Comparison of ENCODE assay signal across 20 cellular contexts in genomic region chr16:89185062-89185751, GRCh38. TPM values are rescaled to one million over a fixed set of nuclear protein-coding genes. Genes with fewer than 3 reads are reported as not detected.
DNase-seq lines count a peak whose midpoint lies in the region; ATAC-seq, FAIRE-seq and TF ChIP-seq lines count a peak whose summit lies in the region.
"Had no signal": no experiment of that assay in that cellular context is flagged by ENCODE, and none has a peak within 500 bp of the region (broad histone marks: within the 10 kb centered on the region; RNA-seq: fewer than 3 reads in every experiment).

No MANE protein-coding gene starts in this region.

- H3K36me3 ChIP-seq in BE2C (no peaks in the 10 kb centered on the region), kidney (ENCODE audit: control insufficient read depth in 1 of 2, insufficient read depth in 2 of 2, low read length in 2 of 2) (no peaks in the 10 kb centered on the region)
- H3K36me3 ChIP-seq: BLaER1 treated with 17β-estradiol and CSF1 and Interleukin-3, amounts not matched to agents 10 nM and 100 nM had no signal

- no peaks in the 10 kb centered on the region for H3K36me3 Mint-ChIP-seq in CD4-positive, alpha-beta T cell (ENCODE audit: low read depth)
- no peaks in the 10 kb centered on the region for H3K36me3 Mint-ChIP-seq in T-helper 2 cell treated with Interferon-gamma antibody and Interleukin-4, amounts not matched to agents 5 μg/mL and 100 μg/mL, for 36 hours (ENCODE audit: low read depth)

- TF ChIP-seq CTCF in BE2C (IDR thresholded peaks at IDR 0.05; ENCODE audit: low read depth, low read length) = no peak
- no peak for TF ChIP-seq CTCF in CD4-positive, alpha-beta T cell (IDR thresholded peaks at IDR 0.05)
- TF ChIP-seq CTCF in kidney (IDR thresholded peaks at IDR 0.05; ENCODE audit: borderline replicate concordance, extremely low read depth, insufficient read depth) = no peak

- H3K9me3 Mint-ChIP-seq in CD4-positive, alpha-beta T cell = no peaks in the 10 kb centered on the region
- H3K9me3 Mint-ChIP-seq in T-helper 2 cell treated with Interferon-gamma antibody and Interleukin-4, amounts not matched to agents 5 μg/mL and 100 μg/mL, for 36 hours = no peaks in the 10 kb centered on the region
- H3K9me3 Mint-ChIP-seq: stimulated activated naive CD8-positive, alpha-beta T cell treated with anti-CD3 and anti-CD28 coated beads, Interleukin-15, Interleukin-2, amounts not matched to agents 100 ng/mL and 50 ng/mL, for 24 hours had no signal

- H3K4me3 ChIP-seq in BE2C (ENCODE audit: low read depth, low read length) (no peak overlapping the region), kidney (ENCODE audit: low read length in 2 of 2) (no peak overlapping the region)
- H3K4me3 ChIP-seq: BLaER1 treated with 17β-estradiol and CSF1 and Interleukin-3, amounts not matched to agents 10 nM and 100 nM; SK-N-MC; skin epidermis had no signal

- H3K27ac Mint-ChIP-seq in CD4-positive, alpha-beta T cell = peak overlapping the region; percentile 53
- H3K27ac Mint-ChIP-seq in T-helper 2 cell treated with Interferon-gamma antibody and Interleukin-4, amounts not matched to agents 5 μg/mL and 100 μg/mL, for 36 hours = no peak overlapping the region
- H3K27ac Mint-ChIP-seq: stimulated activated naive CD8-positive, alpha-beta T cell treated with anti-CD3 and anti-CD28 coated beads, Interleukin-15, Interleukin-2, amounts not matched to agents 100 ng/mL and 50 ng/mL, for 24 hours had no signal

- ATAC-seq in CD4-positive, alpha-beta T cell (ENCODE audit: poor library complexity) = peak; percentile 64
- no peak for ATAC-seq in HG02678 (IDR thresholded peaks at IDR 0.05; ENCODE audit: unreplicated experiment)

- POLR2A ChIA-PET in CD4-positive, alpha-beta T cell (lab: Charles Lee) = no interaction called here

- H3K4me1 ChIP-seq in BE2C (no peaks in the 10 kb centered on the region), kidney (ENCODE audit: control insufficient read depth in 1 of 2, insufficient read depth in 1 of 2, low read depth in 1 of 2, low read length in 2 of 2) (no peaks in the 10 kb centered on the region)

- no peak overlapping the region for H3K9ac ChIP-seq in kidney (ENCODE audit: low read length in 2 of 2)

- intact Hi-C loops in CD4-positive, alpha-beta T cell (cut with DNase I, micrococcal nuclease) = no loop called here
- intact Hi-C loops in kidney (cut with DNase I) = no loop called here

- no peaks in the 10 kb centered on the region for H3K27me3 Mint-ChIP-seq in CD4-positive, alpha-beta T cell
- H3K27me3 Mint-ChIP-seq in T-helper 2 cell treated with Interferon-gamma antibody and Interleukin-4, amounts not matched to agents 5 μg/mL and 100 μg/mL, for 36 hours (ENCODE audit: low read depth) = no peaks in the 10 kb centered on the region
- H3K27me3 Mint-ChIP-seq: stimulated activated naive CD8-positive, alpha-beta T cell treated with anti-CD3 and anti-CD28 coated beads, Interleukin-15, Interleukin-2, amounts not matched to agents 100 ng/mL and 50 ng/mL, for 24 hours had no signal

- H3K4me1 Mint-ChIP-seq in CD4-positive, alpha-beta T cell (ENCODE audit: low read depth) = no peaks in the 10 kb centered on the region
- no peaks in the 10 kb centered on the region for H3K4me1 Mint-ChIP-seq in T-helper 2 cell treated with Interferon-gamma antibody and Interleukin-4, amounts not matched to agents 5 μg/mL and 100 μg/mL, for 36 hours (ENCODE audit: low read depth)

- H3K27me3 ChIP-seq in BE2C = peaks cover 29% of the 10 kb centered on the region
- no peaks in the 10 kb centered on the region for H3K27me3 ChIP-seq in CD4-positive, alpha-beta T cell (ENCODE audit: control insufficient read depth, insufficient read depth, low read length)

- H3K27ac ChIP-seq in CD4-positive, alpha-beta T cell (ENCODE audit: low read depth, low read length) = no peak overlapping the region
- no peak overlapping the region for H3K27ac ChIP-seq in kidney (ENCODE audit: low read depth in 2 of 2, low read length in 2 of 2)
- H3K27ac ChIP-seq: BLaER1 treated with 17β-estradiol and CSF1 and Interleukin-3, amounts not matched to agents 10 nM and 100 nM; SK-N-MC; skin epidermis; VCaP had no signal

- CTCF ChIA-PET in CD4-positive, alpha-beta T cell (lab: Charles Lee) = no interaction called here

- DNase-seq in BE2C (peak; percentile 16), T-helper 1 cell (peak in 3 of 5 donors; percentile 11 to 28 (median 23)), kidney (peak; percentile 61), NCI-H1436 (lab: John Stamatoyannopoulos, UW) (no peak)
- DNase-seq in CD4-positive, alpha-beta T cell = peak in 1 of 10 experiments; percentile 52
- no peak for DNase-seq in T-helper 2 cell treated with Interferon-gamma antibody and Interleukin-4, amounts not matched to agents 5 μg/mL and 100 μg/mL, for 36 hours (ENCODE audit: low spot score)
- DNase-seq: activated T-cell treated with anti-CD3 and anti-CD28 coated beads, Interleukin-2, amount 50 U/mL, for 1 hour; EL; HCEC 1CT; NCI-H1105 treated with DMSO at 0.1 percent for 48 hours; NCI-H510A; occipital lobe had no signal

- H3K9me3 ChIP-seq in BE2C (no peaks in the 10 kb centered on the region), kidney (ENCODE audit: control insufficient read depth in 1 of 2, low read length in 2 of 2) (no peaks in the 10 kb centered on the region)
- H3K9me3 ChIP-seq in CD4-positive, alpha-beta T cell (ENCODE audit: control insufficient read depth, low read length) = no peaks in the 10 kb centered on the region
- H3K9me3 ChIP-seq: BLaER1 treated with 17β-estradiol and CSF1 and Interleukin-3, amounts not matched to agents 10 nM and 100 nM had no signal

- H3K4me3 Mint-ChIP-seq in CD4-positive, alpha-beta T cell = no peak overlapping the region
- no peak overlapping the region for H3K4me3 Mint-ChIP-seq in T-helper 2 cell treated with Interferon-gamma antibody and Interleukin-4, amounts not matched to agents 5 μg/mL and 100 μg/mL, for 36 hours
- H3K4me3 Mint-ChIP-seq: stimulated activated naive CD8-positive, alpha-beta T cell treated with anti-CD3 and anti-CD28 coated beads, Interleukin-15, Interleukin-2, amounts not matched to agents 100 ng/mL and 50 ng/mL, for 24 hours had no signal

- no peak for FAIRE-seq in kidney (lab: Jason Lieb, UNC)
- FAIRE-seq: GM12891 had no signal

RNA-seq across cellular contexts. Expression of gene CDH15, which starts 13.7 kb away (rescaled TPM):
- polyA plus RNA-seq in BE2C (2012; ENCODE audit: insufficient read depth, insufficient read length, low read depth) = not detected
- not detected for total RNA-seq in CD4-positive, alpha-beta T cell
- 0.31 TPM for total RNA-seq in kidney
- 0.22 TPM for polyA plus RNA-seq in kidney (ENCODE audit: insufficient read depth, low read depth, low replicate concordance)
- total RNA-seq: mesenteric fat pad had no signal

RNA-seq across cellular contexts. Expression of gene SLC22A31, which starts 15.1 kb away (rescaled TPM):
- polyA plus RNA-seq in BE2C (2012; ENCODE audit: insufficient read depth, insufficient read length, low read depth) = not detected
- 1 to 10 TPM; 2.1 to 2.9 TPM for total RNA-seq in CD4-positive, alpha-beta T cell
- 1.8 TPM for total RNA-seq in kidney
- polyA plus RNA-seq in kidney (ENCODE audit: insufficient read depth, low read depth, low replicate concordance) = 0.47 TPM
- total RNA-seq: occipital lobe had no signal

RNA-seq across cellular contexts. Expression of gene ZNF778, which starts 32.3 kb away (rescaled TPM):
- 9.2 TPM for polyA plus RNA-seq in BE2C (2012; ENCODE audit: insufficient read depth, insufficient read length, low read depth)
- 1 to 10 TPM; 4.0 to 6.7 TPM for total RNA-seq in CD4-positive, alpha-beta T cell
- total RNA-seq in kidney = 12.7 TPM
- polyA plus RNA-seq in kidney (ENCODE audit: insufficient read depth, low read depth, low replicate concordance) = 2.2 TPM

Comparison
In these comparisons a context has a peak if more than half of its experiments do, and no peak if none do; other contexts are left out.
1. DNase-seq: peak in BE2C (single experiment), T-helper 1 cell (3 of 5) and kidney (single experiment); none in T-helper 2 cell treated with Interferon-gamma antibody and Interleukin-4, amounts not matched to agents 5 μg/mL and 100 μg/mL, for 36 hours (single experiment) and NCI-H1436 (single experiment).